Comparison of ENCODE assay signal across 18 cellular contexts in genomic region chr6:1869766-1870165, GRCh38.
"Had no signal": no experiment of that assay in that cellular context is flagged by ENCODE, and none has a peak within 500 bp of the region (broad histone marks: within the 10 kb centered on the region; RNA-seq: fewer than 3 reads in every experiment).

No MANE protein-coding gene starts in this region.

- H3K4me3 ChIP-seq: body of pancreas, gastroesophageal sphincter, right atrium auricular region, upper lobe of right lung had no signal

- H3K27ac Mint-ChIP-seq: activated naive CD4-positive, alpha-beta T cell treated with anti-CD3 and anti-CD28 coated beads for 36 hours; activated T-helper 17 cell treated with anti-CD3 and anti-CD28 coated beads, Interleukin-2, amount 50 U/mL, for 72 hours; dendritic cell treated with granulocyte-macrophage colony-stimulating factor and Interleukin-4, amounts not matched to agents 40 ng/mL and 50 ng/mL, for 4 days; effector memory CD8-positive, alpha-beta T cell; stimulated activated effector memory CD8-positive, alpha-beta T cell treated with anti-CD3 and anti-CD28 coated beads, Interleukin-12 subunit alpha, Interleukin-12 subunit beta, amount 100 ng/mL, for 72 hours; T-helper 17 cell had no signal

- H3K9me3 ChIP-seq: body of pancreas, gastroesophageal sphincter, neutrophil, right atrium auricular region, upper lobe of right lung had no signal

- ATAC-seq: activated T-helper 17 cell treated with anti-CD3 and anti-CD28 coated beads, Interleukin-2, amount 50 U/mL, for 72 hours; body of pancreas; effector memory CD8-positive, alpha-beta T cell; gastroesophageal sphincter; stimulated activated effector memory CD8-positive, alpha-beta T cell treated with anti-CD3 and anti-CD28 coated beads, Interleukin-12 subunit alpha, Interleukin-12 subunit beta, amount 100 ng/mL, for 72 hours; T-helper 17 cell; upper lobe of right lung had no signal

- H3K36me3 ChIP-seq: gastroesophageal sphincter, neutrophil, right atrium auricular region, upper lobe of right lung had no signal

- H3K4me1 Mint-ChIP-seq: activated T-helper 17 cell treated with anti-CD3 and anti-CD28 coated beads, Interleukin-2, amount 50 U/mL, for 72 hours; stimulated activated effector memory CD8-positive, alpha-beta T cell treated with anti-CD3 and anti-CD28 coated beads, Interleukin-12 subunit alpha, Interleukin-12 subunit beta, amount 100 ng/mL, for 72 hours; T-helper 17 cell had no signal

- DNase-seq: activated CD4-positive, alpha-beta T cell treated with anti-CD3 and anti-CD28 coated beads, Interleukin-2, amount 50 U/mL, for 1 hour; activated naive CD4-positive, alpha-beta T cell treated with anti-CD3 and anti-CD28 coated beads for 36 hours; activated T-cell treated with anti-CD3 and anti-CD28 coated beads for 4 hours; body of pancreas; central memory CD4-positive, alpha-beta T cell; effector memory CD8-positive, alpha-beta T cell; posterior cingulate gyrus; small intestine; substantia nigra; T-helper 17 cell; upper lobe of right lung had no signal

- H3K36me3 Mint-ChIP-seq: stimulated activated effector memory CD8-positive, alpha-beta T cell treated with anti-CD3 and anti-CD28 coated beads, Interleukin-12 subunit alpha, Interleukin-12 subunit beta, amount 100 ng/mL, for 72 hours had no signal

- FAIRE-seq: small intestine had no signal

- H3K27me3 ChIP-seq: body of pancreas, gastroesophageal sphincter, neutrophil, right atrium auricular region, upper lobe of right lung had no signal

- H3K27ac ChIP-seq: body of pancreas, epithelial cell of prostate, gastroesophageal sphincter, neutrophil, right atrium auricular region, upper lobe of right lung had no signal

- H3K27me3 Mint-ChIP-seq: activated T-helper 17 cell treated with anti-CD3 and anti-CD28 coated beads, Interleukin-2, amount 50 U/mL, for 72 hours; dendritic cell treated with granulocyte-macrophage colony-stimulating factor and Interleukin-4, amounts not matched to agents 40 ng/mL and 50 ng/mL, for 4 days; effector memory CD8-positive, alpha-beta T cell; T-helper 17 cell had no signal

- H3K4me1 ChIP-seq: upper lobe of right lung had no signal

- H3K4me3 Mint-ChIP-seq: activated naive CD4-positive, alpha-beta T cell treated with anti-CD3 and anti-CD28 coated beads for 36 hours; activated T-helper 17 cell treated with anti-CD3 and anti-CD28 coated beads, Interleukin-2, amount 50 U/mL, for 72 hours; dendritic cell treated with granulocyte-macrophage colony-stimulating factor and Interleukin-4, amounts not matched to agents 40 ng/mL and 50 ng/mL, for 4 days; effector memory CD8-positive, alpha-beta T cell; stimulated activated effector memory CD8-positive, alpha-beta T cell treated with anti-CD3 and anti-CD28 coated beads, Interleukin-12 subunit alpha, Interleukin-12 subunit beta, amount 100 ng/mL, for 72 hours; T-helper 17 cell had no signal

- H3K9me3 Mint-ChIP-seq: activated naive CD4-positive, alpha-beta T cell treated with anti-CD3 and anti-CD28 coated beads for 36 hours; activated T-helper 17 cell treated with anti-CD3 and anti-CD28 coated beads, Interleukin-2, amount 50 U/mL, for 72 hours; dendritic cell treated with granulocyte-macrophage colony-stimulating factor and Interleukin-4, amounts not matched to agents 40 ng/mL and 50 ng/mL, for 4 days; effector memory CD8-positive, alpha-beta T cell; stimulated activated effector memory CD8-positive, alpha-beta T cell treated with anti-CD3 and anti-CD28 coated beads, Interleukin-12 subunit alpha, Interleukin-12 subunit beta, amount 100 ng/mL, for 72 hours had no signal
